In the genomic region with DNA sequence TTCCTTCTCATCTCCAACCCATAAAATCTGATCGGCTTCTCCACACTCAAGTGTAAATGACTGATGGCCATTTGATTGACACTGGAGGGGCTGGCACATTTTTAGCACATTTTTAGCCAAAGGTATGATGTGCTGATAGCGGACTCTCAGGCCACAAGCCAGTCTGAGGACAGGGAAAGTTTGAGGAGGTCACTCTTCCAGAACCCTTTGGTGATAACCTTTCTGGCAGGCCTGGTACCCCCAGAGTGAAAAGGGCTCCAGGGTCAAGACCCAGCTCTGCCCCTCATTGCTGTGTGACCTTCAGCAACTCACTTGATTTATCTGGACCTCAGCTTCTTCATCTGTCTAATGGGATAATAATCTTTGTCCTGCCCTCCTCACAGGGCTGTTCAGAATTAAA, we compare ENCODE assay signal across 13 cellular contexts. TPM values are rescaled to one million over a fixed set of nuclear protein-coding genes. Genes with fewer than 3 reads are reported as not detected.
DNase-seq lines count a peak whose midpoint lies in the region; ATAC-seq and TF ChIP-seq lines count a peak whose summit lies in the region.
"Had no signal": no experiment of that assay in that cellular context is flagged by ENCODE, and none has a peak within 500 bp of the region (broad histone marks: within the 10 kb centered on the region; RNA-seq: fewer than 3 reads in every experiment).

No MANE protein-coding gene starts in this region.

- peak overlapping the region; percentile 99 for H3K27ac Mint-ChIP-seq in activated CD8-positive, alpha-beta T cell treated with anti-CD3 and anti-CD28 coated beads for 36 hours
- H3K27ac Mint-ChIP-seq in memory B cell, result peak overlapping the region; percentile 99
- H3K27ac Mint-ChIP-seq: mesothelial cell of epicardium, progenitor cell of endocrine pancreas had no signal

- peaks cover 55% of the 10 kb centered on the region for H3K4me1 Mint-ChIP-seq in activated CD8-positive, alpha-beta T cell treated with anti-CD3 and anti-CD28 coated beads for 36 hours (ENCODE audit: low read depth)
- peaks cover 51% of the 10 kb centered on the region for H3K4me1 Mint-ChIP-seq in memory B cell

- CTCF ChIA-PET in activated CD8-positive, alpha-beta T cell treated with anti-CD3 and anti-CD28 coated beads for 36 hours (lab: Charles Lee), result interaction anchor here (1.0 to 8.3 kb wide), 5 partner anchors 20 to 121 kb away, joined by 3 to 87 read pairs (median 4); partner anchors contain the start of gene CETP

- H3K27ac ChIP-seq in left ventricle myocardium inferior (replicated peaks) (peak overlapping the region; percentile 92), aorta (ENCODE audit: low read depth in 1 of 2, low read length in 2 of 2) (no peak overlapping the region)

- WGBS in aorta, 2 donors, result 95 to 97% methylated on average over 2 of the region's 2 CpGs

- no peaks in the 10 kb centered on the region for H3K27me3 Mint-ChIP-seq in activated CD8-positive, alpha-beta T cell treated with anti-CD3 and anti-CD28 coated beads for 36 hours
- H3K27me3 Mint-ChIP-seq in memory B cell, result no peaks in the 10 kb centered on the region

- no peak for DNase-seq in left ventricle myocardium inferior
- DNase-seq in Right ventricle myocardium superior, result no peak
- no peak for DNase-seq in activated CD8-positive, alpha-beta T cell treated with anti-CD3 and anti-CD28 coated beads for 36 hours
- no peak for DNase-seq in memory B cell (ENCODE audit: low spot score in 2 of 2)
- DNase-seq in aorta, result peak; percentile 17 to 29
- no peak for DNase-seq in stimulated activated naive CD4-positive, alpha-beta T cell treated with Interleukin-2 at 50 U/mL for 16 hours (lab: John Stamatoyannopoulos, UW)
- DNase-seq in AG08396 (ENCODE audit: low spot score), result no peak
- no peak for DNase-seq in KG1 (lab: John Stamatoyannopoulos, UW)
- DNase-seq: NCI-H1092 treated with DMSO at 0.1 percent for 48 hours, NCI-H510A treated with DMSO at 0.1 percent for 48 hours had no signal

- POLR2A ChIA-PET in activated CD8-positive, alpha-beta T cell treated with anti-CD3 and anti-CD28 coated beads for 36 hours (lab: Charles Lee), result interaction anchor here (1.3 to 21.4 kb wide), 11 partner anchors 8 to 59 kb away, joined by 3 to 367 read pairs (median 21); no protein-coding TSS in a partner anchor

- no peaks in the 10 kb centered on the region for H3K9me3 Mint-ChIP-seq in activated CD8-positive, alpha-beta T cell treated with anti-CD3 and anti-CD28 coated beads for 36 hours
- no peaks in the 10 kb centered on the region for H3K9me3 Mint-ChIP-seq in memory B cell
- H3K9me3 Mint-ChIP-seq: mesothelial cell of epicardium had no signal

- H3K27me3 ChIP-seq in left ventricle myocardium inferior (ENCODE audit: low read depth), result no peaks in the 10 kb centered on the region
- H3K27me3 ChIP-seq in aorta (ENCODE audit: control insufficient read depth in 1 of 2, insufficient read depth in 2 of 2, low read length in 1 of 2), result no peaks in the 10 kb centered on the region

- H3K36me3 Mint-ChIP-seq in activated CD8-positive, alpha-beta T cell treated with anti-CD3 and anti-CD28 coated beads for 36 hours (ENCODE audit: low read depth), result peaks cover 67% of the 10 kb centered on the region
- peaks cover 25% of the 10 kb centered on the region for H3K36me3 Mint-ChIP-seq in memory B cell
- H3K36me3 Mint-ChIP-seq: mesothelial cell of epicardium had no signal

- peaks cover 83% of the 10 kb centered on the region for H3K4me1 ChIP-seq in left ventricle myocardium inferior
- H3K4me1 ChIP-seq in aorta (ENCODE audit: control insufficient read depth in 1 of 2, insufficient read depth in 2 of 2, low read length in 2 of 2), result no peaks in the 10 kb centered on the region

- H3K4me3 ChIP-seq in left ventricle myocardium inferior (no peak overlapping the region), aorta (ENCODE audit: low read length in 2 of 2) (no peak overlapping the region)

- no peak for ATAC-seq in Right ventricle myocardium superior (ENCODE audit: poor library complexity)
- ATAC-seq in activated CD8-positive, alpha-beta T cell treated with anti-CD3 and anti-CD28 coated beads for 36 hours, result no peak
- ATAC-seq in memory B cell (ENCODE audit: low read depth), result no peak
- ATAC-seq in aorta (ENCODE audit: low FRiP score), result no peak

- H3K4me3 Mint-ChIP-seq in activated CD8-positive, alpha-beta T cell treated with anti-CD3 and anti-CD28 coated beads for 36 hours, result peak overlapping the region; percentile 97
- H3K4me3 Mint-ChIP-seq in memory B cell, result peak overlapping the region; percentile 100

- intact Hi-C loops in left ventricle myocardium inferior (cut with micrococcal nuclease), result no loop called here
- intact Hi-C loops in Right ventricle myocardium superior (cut with DNase I), result no loop called here
- intact Hi-C loops in activated CD8-positive, alpha-beta T cell treated with anti-CD3 and anti-CD28 coated beads for 36 hours (cut with micrococcal nuclease), result no loop called here
- intact Hi-C loops in aorta (cut with DNase I), result loop anchor here in 1 of 2 donors (5.0 kb wide), 1 partner anchor 55 kb away; the partner anchor contains the start of gene HERPUD1

- TF ChIP-seq CTCF in left ventricle myocardium inferior (IDR thresholded peaks at IDR 0.05; ENCODE audit: borderline replicate concordance), result no peak
- TF ChIP-seq CTCF in activated CD8-positive, alpha-beta T cell treated with anti-CD3 and anti-CD28 coated beads for 36 hours (IDR thresholded peaks at IDR 0.05), result no peak

- H3K36me3 ChIP-seq in left ventricle myocardium inferior, result no peaks in the 10 kb centered on the region
- no peaks in the 10 kb centered on the region for H3K36me3 ChIP-seq in aorta (ENCODE audit: control insufficient read depth in 1 of 2, insufficient read depth in 2 of 2, low read length in 1 of 2)

- H3K9me3 ChIP-seq in left ventricle myocardium inferior (replicated peaks) (no peaks in the 10 kb centered on the region), aorta (ENCODE audit: control insufficient read depth, low read length) (no peaks in the 10 kb centered on the region)

RNA-seq across cellular contexts. Expression of gene NLRC5, which starts 1.7 kb away (rescaled TPM):
- total RNA-seq in left ventricle myocardium inferior (6.6 TPM), Right ventricle myocardium superior (9.9 TPM), aorta (10 to 100 TPM; 49.3 to 82.9 TPM)
- 100 to 1,000 TPM; 135 to 153 TPM for total RNA-seq in activated CD8-positive, alpha-beta T cell treated with anti-CD3 and anti-CD28 coated beads for 36 hours
- 10 to 100 TPM in 1 of 2 donors, 1 to 10 TPM in 1; 4.9 to 22.6 TPM for polyA plus RNA-seq in aorta
- total RNA-seq: progenitor cell of endocrine pancreas had no signal

RNA-seq across cellular contexts. Expression of gene CETP, which starts 25.9 kb away (rescaled TPM):
- total RNA-seq in left ventricle myocardium inferior (0.16 TPM), Right ventricle myocardium superior (0.24 TPM), aorta (1 to 10 TPM in 1 of 2 donors, under 1 TPM in 1; 0.49 to 1.3 TPM)
- total RNA-seq in activated CD8-positive, alpha-beta T cell treated with anti-CD3 and anti-CD28 coated beads for 36 hours, result not detected
- not detected for polyA plus RNA-seq in aorta
- total RNA-seq: Daoy, progenitor cell of endocrine pancreas had no signal

RNA-seq across cellular contexts. Expression of gene HERPUD1, which starts 55.8 kb away (rescaled TPM):
- 119 TPM for total RNA-seq in left ventricle myocardium inferior
- 105 TPM for total RNA-seq in Right ventricle myocardium superior
- 100 to 1,000 TPM; 142 to 150 TPM for total RNA-seq in activated CD8-positive, alpha-beta T cell treated with anti-CD3 and anti-CD28 coated beads for 36 hours
- total RNA-seq in aorta, result 100 to 1,000 TPM; 152 to 173 TPM
- polyA plus RNA-seq in aorta, result 10 to 100 TPM; 52.5 to 64.1 TPM

Comparison
In these comparisons a context has a peak if more than half of its experiments do, and no peak if none do; other contexts are left out.
1. DNase-seq: peak in aorta (2 of 2); none in left ventricle myocardium inferior (single experiment), Right ventricle myocardium superior (single experiment), activated CD8-positive, alpha-beta T cell treated with anti-CD3 and anti-CD28 coated beads for 36 hours (single experiment), memory B cell (0 of 2), stimulated activated naive CD4-positive, alpha-beta T cell treated with Interleukin-2 at 50 U/mL for 16 hours (single experiment), AG08396 (single experiment) and KG1 (single experiment).